In the genomic region with DNA sequence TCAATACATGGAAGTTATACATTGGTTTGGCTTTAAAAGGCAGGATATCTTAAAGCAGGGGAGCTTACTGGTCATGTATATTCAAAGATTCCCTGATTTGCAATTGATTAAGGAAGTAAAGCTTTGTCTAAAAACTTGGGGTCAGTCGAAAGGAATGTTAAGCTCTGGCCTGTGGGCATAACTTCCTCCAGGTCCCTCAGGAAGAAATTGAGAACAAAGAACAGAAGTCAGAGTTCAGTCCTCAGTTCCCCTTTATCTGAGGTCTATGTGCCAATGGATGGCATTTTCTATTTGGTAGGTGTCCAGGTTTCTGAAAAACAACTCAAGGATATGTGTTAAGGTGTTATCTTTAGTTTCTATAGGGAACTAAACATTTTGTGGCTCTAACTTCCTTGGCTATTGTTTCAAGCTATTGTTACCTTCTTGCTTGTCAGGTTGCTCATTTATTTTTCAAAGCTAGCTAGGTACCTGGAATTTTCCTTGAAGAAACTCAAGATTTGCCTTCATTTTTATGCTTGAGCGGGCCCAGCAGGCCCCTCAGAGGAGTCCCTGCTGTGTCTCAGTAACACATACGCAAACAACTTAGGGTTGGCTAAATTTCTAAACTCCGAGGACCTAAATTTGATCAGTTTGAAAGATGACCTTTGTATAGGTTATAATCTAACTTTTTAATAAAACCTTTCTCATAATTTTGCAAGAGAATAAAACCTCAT, we compare ENCODE assay signal across 29 cellular contexts.
DNase-seq lines count a peak whose midpoint lies in the region; ATAC-seq, FAIRE-seq and TF ChIP-seq lines count a peak whose summit lies in the region.
"Had no signal": no experiment of that assay in that cellular context is flagged by ENCODE, and none has a peak within 500 bp of the region (broad histone marks: within the 10 kb centered on the region; RNA-seq: fewer than 3 reads in every experiment).

No MANE protein-coding gene starts in this region.

- H3K9me3 Mint-ChIP-seq in endodermal cell (no peaks in the 10 kb centered on the region), neural progenitor cell (no peaks in the 10 kb centered on the region), HFFc6 (no peaks in the 10 kb centered on the region)

- FAIRE-seq in GM19239 (lab: Jason Lieb, UNC) = peak; percentile 28
- FAIRE-seq: GM12878 had no signal

- no peaks in the 10 kb centered on the region for H3K27me3 ChIP-seq in NT2/D1 (ENCODE audit: insufficient read depth, insufficient read length)
- no peaks in the 10 kb centered on the region for H3K27me3 ChIP-seq in endodermal cell (ENCODE audit: control insufficient read depth, insufficient read depth, low read length, poor library complexity, severe bottlenecking)
- H3K27me3 ChIP-seq in neural progenitor cell = no peaks in the 10 kb centered on the region
- no peaks in the 10 kb centered on the region for H3K27me3 ChIP-seq in colonic mucosa
- H3K27me3 ChIP-seq in body of pancreas = no peaks in the 10 kb centered on the region

- no peak for TF ChIP-seq CTCF in endodermal cell (conservative IDR thresholded peaks at IDR 0.05)
- no peak for TF ChIP-seq CTCF in neural progenitor cell (IDR thresholded peaks at IDR 0.05)
- no peak for TF ChIP-seq CTCF in HFFc6 (IDR thresholded peaks at IDR 0.05)
- no peak for TF ChIP-seq CTCF in colonic mucosa (IDR thresholded peaks at IDR 0.05)
- no peak for TF ChIP-seq CTCF in body of pancreas (IDR thresholded peaks at IDR 0.05)

- peak overlapping the region; percentile 74 for H3K27ac Mint-ChIP-seq in endodermal cell
- H3K27ac Mint-ChIP-seq in neural progenitor cell = no peak overlapping the region
- H3K27ac Mint-ChIP-seq in HFFc6 = no peak overlapping the region
- H3K27ac Mint-ChIP-seq: stimulated activated effector memory CD8-positive, alpha-beta T cell treated with anti-CD3 and anti-CD28 coated beads, Interleukin-12 subunit alpha, Interleukin-12 subunit beta, amount 100 ng/mL, for 72 hours had no signal

- no peaks in the 10 kb centered on the region for H3K36me3 ChIP-seq in NT2/D1 (ENCODE audit: insufficient read depth, insufficient read length, low read length)
- H3K36me3 ChIP-seq in endodermal cell (ENCODE audit: control insufficient read depth, insufficient read depth, low read length) = no peaks in the 10 kb centered on the region
- no peaks in the 10 kb centered on the region for H3K36me3 ChIP-seq in neural progenitor cell
- H3K36me3 ChIP-seq in colonic mucosa = no peaks in the 10 kb centered on the region
- no peaks in the 10 kb centered on the region for H3K36me3 ChIP-seq in body of pancreas (replicated peaks in 1 of 2; ENCODE audit: insufficient read depth in 1 of 2, low read depth in 2 of 2)

- H3K4me1 ChIP-seq in NT2/D1 (ENCODE audit: insufficient read depth, insufficient read length) (no peaks in the 10 kb centered on the region), endodermal cell (ENCODE audit: control insufficient read depth, insufficient read depth, low read length) (peaks cover 9% of the 10 kb centered on the region), neural progenitor cell (peaks cover 19% of the 10 kb centered on the region), colonic mucosa (no peaks in the 10 kb centered on the region), body of pancreas (no peaks in the 10 kb centered on the region)

- no peak overlapping the region for H2AFZ ChIP-seq in neural progenitor cell (replicated peaks)

- H3K36me3 Mint-ChIP-seq in endodermal cell (ENCODE audit: low read depth) (no peaks in the 10 kb centered on the region), neural progenitor cell (no peaks in the 10 kb centered on the region), HFFc6 (ENCODE audit: low read depth) (no peaks in the 10 kb centered on the region)
- H3K36me3 Mint-ChIP-seq: CD14-positive monocyte; stimulated activated effector memory CD8-positive, alpha-beta T cell treated with anti-CD3 and anti-CD28 coated beads, Interleukin-12 subunit alpha, Interleukin-12 subunit beta, amount 100 ng/mL, for 72 hours had no signal

- no peaks in the 10 kb centered on the region for H3K79me2 ChIP-seq in neural progenitor cell (ENCODE audit: low read depth)

- peaks cover 21% of the 10 kb centered on the region for H3K27me3 Mint-ChIP-seq in endodermal cell (ENCODE audit: insufficient read depth)
- peaks cover 3% of the 10 kb centered on the region for H3K27me3 Mint-ChIP-seq in neural progenitor cell (ENCODE audit: insufficient read depth, low read depth)
- peaks cover 7% of the 10 kb centered on the region; the same call in 1 of the 2 replicates for H3K27me3 Mint-ChIP-seq in HFFc6 (ENCODE audit: insufficient read depth)

- intact Hi-C loops in colonic mucosa (cut with DNase I) (no loop called here), body of pancreas (cut with DNase I) (no loop called here)

- no peak for TF ChIP-seq POLR2A in body of pancreas (IDR thresholded peaks at IDR 0.05)

- peak overlapping the region; percentile 39 for H3K4me2 ChIP-seq in neural progenitor cell
- H3K4me2 ChIP-seq: SK-N-SH had no signal

- no peaks in the 10 kb centered on the region for H4K20me1 ChIP-seq in neural progenitor cell (ENCODE audit: low read depth)

- WGBS in endodermal cell (ENCODE audit: insufficient coverage in 1 of 2, insufficient read length in 1 of 2), 2 experiments = 43 to 52% methylated on average over 2 to 4 of the region's 4 CpGs
- WGBS in body of pancreas, 2 donors = 69 to 82% methylated on average over 4 of the region's 4 CpGs

- H3K4me3 ChIP-seq in NT2/D1 (ENCODE audit: insufficient read length, low read depth) (no peak overlapping the region), endodermal cell (ENCODE audit: low read length) (no peak overlapping the region), neural progenitor cell (no peak overlapping the region), colonic mucosa (no peak overlapping the region), body of pancreas (no peak overlapping the region)
- H3K4me3 ChIP-seq: GM12878 had no signal

- no peak overlapping the region for H3K4me3 Mint-ChIP-seq in endodermal cell
- no peak overlapping the region for H3K4me3 Mint-ChIP-seq in neural progenitor cell
- no peak overlapping the region for H3K4me3 Mint-ChIP-seq in HFFc6
- H3K4me3 Mint-ChIP-seq: CD14-positive monocyte; stimulated activated effector memory CD8-positive, alpha-beta T cell treated with anti-CD3 and anti-CD28 coated beads, Interleukin-12 subunit alpha, Interleukin-12 subunit beta, amount 100 ng/mL, for 72 hours had no signal

- ATAC-seq in GM21423 (IDR thresholded peaks at IDR 0.05; ENCODE audit: unreplicated experiment) (no peak), body of pancreas (no peak)
- ATAC-seq: GM12878; left cardiac atrium; sciatic nerve; stimulated activated effector memory CD8-positive, alpha-beta T cell treated with anti-CD3 and anti-CD28 coated beads, Interleukin-12 subunit alpha, Interleukin-12 subunit beta, amount 100 ng/mL, for 72 hours had no signal

- peaks cover 17% of the 10 kb centered on the region for H3K4me1 Mint-ChIP-seq in endodermal cell
- H3K4me1 Mint-ChIP-seq in neural progenitor cell = peaks cover 17% of the 10 kb centered on the region
- H3K4me1 Mint-ChIP-seq in HFFc6 (ENCODE audit: low read depth) = no peaks in the 10 kb centered on the region
- H3K4me1 Mint-ChIP-seq: stimulated activated effector memory CD8-positive, alpha-beta T cell treated with anti-CD3 and anti-CD28 coated beads, Interleukin-12 subunit alpha, Interleukin-12 subunit beta, amount 100 ng/mL, for 72 hours had no signal

- H3K27ac ChIP-seq in endodermal cell (ENCODE audit: low read depth, low read length) = no peak overlapping the region
- peak overlapping the region; percentile 51 for H3K27ac ChIP-seq in neural progenitor cell
- H3K27ac ChIP-seq in colonic mucosa = no peak overlapping the region
- no peak overlapping the region for H3K27ac ChIP-seq in body of pancreas
- H3K27ac ChIP-seq: epithelial cell of prostate had no signal

- DNase-seq in GM19239 (ENCODE audit: insufficient read length, low spot score) = no peak
- DNase-seq in NT2/D1 (ENCODE audit: low read depth, low spot score) = peak; percentile 73
- no peak for DNase-seq in endodermal cell
- peak; percentile 36 for DNase-seq in neural progenitor cell (ENCODE audit: low spot score)
- DNase-seq in HFFc6 = no peak
- no peak for DNase-seq in colonic mucosa
- DNase-seq in body of pancreas = no peak
- DNase-seq: activated CD4-positive, alpha-beta T cell treated with anti-CD3 and anti-CD28 coated beads for 4 hours; activated CD8-positive, alpha-beta memory T cell treated with anti-CD3 and anti-CD28 coated beads for 24 hours; activated gamma-delta T cell treated with Interleukin-2 at 50 U/mL for 16 hours; Calu3; cerebellar nuclear complex; DND-41; left cardiac atrium; NCI-H1436; NCI-H2081 treated with DMSO at 0.1 percent for 48 hours; NCI-H345; NCI-H748 treated with DMSO at 0.1 percent for 48 hours; OCI-M1; SK-N-SH; stimulated activated CD4-positive, alpha-beta T cell treated with anti-CD3 and anti-CD28 coated beads, Interleukin-4, amount 100 ng/mL, for 24 hours; substantia nigra; T-helper 2 cell had no signal

- no peak overlapping the region for H3K9ac ChIP-seq in NT2/D1 (ENCODE audit: insufficient read length, low read depth)
- H3K9ac ChIP-seq in endodermal cell (ENCODE audit: extremely low read depth, low read length, poor library complexity, severe bottlenecking) = no peak overlapping the region
- no peak overlapping the region for H3K9ac ChIP-seq in neural progenitor cell
- no peak overlapping the region for H3K9ac ChIP-seq in colonic mucosa (ENCODE audit: low read depth in 2 of 2, low read length in 2 of 2)
- H3K9ac ChIP-seq: SK-N-SH had no signal

- peaks cover 12% of the 10 kb centered on the region for H3F3A ChIP-seq in neural progenitor cell (ENCODE audit: low read depth)

- no peaks in the 10 kb centered on the region for H3K9me3 ChIP-seq in NT2/D1 (ENCODE audit: insufficient read depth, low read length)
- no peaks in the 10 kb centered on the region for H3K9me3 ChIP-seq in endodermal cell (ENCODE audit: control insufficient read depth, low read length)
- H3K9me3 ChIP-seq in neural progenitor cell (ENCODE audit: low read depth) = no peaks in the 10 kb centered on the region
- no peaks in the 10 kb centered on the region for H3K9me3 ChIP-seq in colonic mucosa
- H3K9me3 ChIP-seq in body of pancreas = no peaks in the 10 kb centered on the region
- H3K9me3 ChIP-seq: SK-N-SH had no signal

Comparison
In these comparisons a context has a peak if more than half of its experiments do, and no peak if none do; other contexts are left out.
1. DNase-seq: peak in NT2/D1 (single experiment) and neural progenitor cell (single experiment); none in GM19239 (single experiment), endodermal cell (single experiment), HFFc6 (single experiment), colonic mucosa (single experiment) and body of pancreas (0 of 4).